ENCODE assay signal across 8 cellular contexts in the genomic region with DNA sequence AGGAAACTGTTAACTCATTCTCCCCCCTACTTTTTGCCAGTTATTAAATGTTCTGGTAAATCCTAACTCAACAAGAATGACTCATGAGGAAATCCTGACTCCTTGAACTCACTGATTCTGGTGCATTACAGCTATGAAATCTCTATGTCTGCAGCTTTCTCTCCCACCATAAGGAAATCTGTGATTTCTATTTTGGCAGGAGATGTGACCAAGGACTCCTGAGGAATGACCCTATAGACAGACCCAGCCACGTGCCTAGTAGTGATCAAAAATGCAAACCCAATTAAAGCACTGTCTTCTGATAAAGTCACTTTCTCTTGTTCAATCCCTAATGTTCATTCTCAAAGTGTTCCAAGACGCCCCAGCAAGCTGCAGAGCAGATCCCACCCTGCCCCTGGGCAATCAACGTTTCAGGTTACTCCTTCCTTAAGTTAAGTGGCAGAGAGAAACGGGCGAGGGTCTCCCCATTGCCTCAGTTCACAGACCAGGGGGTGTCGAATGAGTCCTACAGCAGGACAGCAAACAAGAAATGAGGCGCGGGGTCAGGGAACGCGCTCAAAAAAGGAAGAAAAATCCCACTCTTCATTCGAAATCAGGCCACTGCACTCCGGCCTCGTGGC. TPM values are rescaled to one million over a fixed set of nuclear protein-coding genes. Genes with fewer than 3 reads are reported as not detected.
DNase-seq lines count a peak whose midpoint lies in the region; ATAC-seq and TF ChIP-seq lines count a peak whose summit lies in the region.

No MANE protein-coding gene starts in this region.

- peaks cover 14% of the 10 kb centered on the region for H3K79me2 ChIP-seq in ACC112 (ENCODE audit: control insufficient read depth, insufficient read depth, low read length, unreplicated experiment)

- TF ChIP-seq CTCF in WI38 (IDR thresholded peaks at IDR 0.05; ENCODE audit: low read depth, low read length) (no peak), fibroblast of pulmonary artery (IDR thresholded peaks at IDR 0.05; ENCODE audit: low read length, missing control alignments) (no peak), ovary (IDR thresholded peaks at IDR 0.05) (no peak)

- TF ChIP-seq EP300 in ovary (IDR thresholded peaks at IDR 0.05): no peak

- H3K4me3 ChIP-seq in ACC112 (ENCODE audit: low read depth, low read length) (peak overlapping the region; percentile 93), WI38 (ENCODE audit: low read depth, low read length) (peak overlapping the region; percentile 95), fibroblast of pulmonary artery (replicated peaks; ENCODE audit: low read depth, low read length) (peak overlapping the region; percentile 93), ovary (peak overlapping the region; percentile 55)

- no peak for ATAC-seq in GM18517 (IDR thresholded peaks at IDR 0.05; ENCODE audit: unreplicated experiment)

- 2% methylated on average over 13 of the region's 13 CpGs for WGBS in ovary, 3 donors

- intact Hi-C loops in ovary (cut with DNase I): loop anchor here in 1 of 4 donors (5.0 kb wide), 1 partner anchor 314 kb away; the partner anchor contains the start of gene CDC73

- no peaks in the 10 kb centered on the region for H3K9me3 ChIP-seq in ovary

- peak overlapping the region; percentile 11 for H2AFZ ChIP-seq in ACC112 (ENCODE audit: low read length, unreplicated experiment)

- peaks cover 20% of the 10 kb centered on the region for H3K4me1 ChIP-seq in ACC112 (ENCODE audit: control insufficient read depth, insufficient read depth, low read length, unreplicated experiment)
- H3K4me1 ChIP-seq in ovary (ENCODE audit: insufficient read depth): no peaks in the 10 kb centered on the region

- H3K27me3 ChIP-seq in ACC112 (ENCODE audit: insufficient read depth, low read length) (no peaks in the 10 kb centered on the region), ovary (no peaks in the 10 kb centered on the region)

- H3K27ac ChIP-seq in ACC112 (ENCODE audit: low read depth, low read length) (peak overlapping the region; percentile 86), ovary (peak overlapping the region; percentile 66 to 85)

- DNase-seq in H4 (ENCODE audit: low spot score) (peak; percentile 25), fibroblast of pulmonary artery (ENCODE audit: low read depth) (peak; percentile 77), ovary (no peak), cerebellar nuclear complex (lab: John Stamatoyannopoulos, UW) (no peak), iPS-NIHi11 (ENCODE audit: low spot score) (no peak)

- no peak for TF ChIP-seq POLR2A in ovary (IDR thresholded peaks at IDR 0.05)

- H3K36me3 ChIP-seq in ACC112 (ENCODE audit: insufficient read depth, low read length) (peaks cover 17% of the 10 kb centered on the region), ovary (no peaks in the 10 kb centered on the region)

RNA-seq across cellular contexts. Expression of gene RGS2, which starts 0.8 kb away (rescaled TPM):
- 42.7 and 44.5 TPM in 2 replicates for total RNA-seq in H4 (2014; rRNA removed; shearing (Covaris generic))
- 100 to 1,000 TPM in 3 of 7 donors, 10 to 100 TPM in 4; 31.0 to 247 (median 53.6) TPM for total RNA-seq in ovary
- 10 to 100 TPM; 56.4 to 80.4 TPM for polyA plus RNA-seq in ovary

Comparison
In these comparisons a context has a peak if more than half of its experiments do, and no peak if none do; other contexts are left out.
1. DNase-seq: peak in H4 (single experiment) and fibroblast of pulmonary artery (single experiment); none in ovary (0 of 5), cerebellar nuclear complex (0 of 2) and iPS-NIHi11 (single experiment).
2. Peak in every context shown above with its lines, with median percentiles within 50 percentile points of each other: H3K4me3 ChIP-seq.